11 cellular contexts compared by ENCODE assay signal in the genomic region with DNA sequence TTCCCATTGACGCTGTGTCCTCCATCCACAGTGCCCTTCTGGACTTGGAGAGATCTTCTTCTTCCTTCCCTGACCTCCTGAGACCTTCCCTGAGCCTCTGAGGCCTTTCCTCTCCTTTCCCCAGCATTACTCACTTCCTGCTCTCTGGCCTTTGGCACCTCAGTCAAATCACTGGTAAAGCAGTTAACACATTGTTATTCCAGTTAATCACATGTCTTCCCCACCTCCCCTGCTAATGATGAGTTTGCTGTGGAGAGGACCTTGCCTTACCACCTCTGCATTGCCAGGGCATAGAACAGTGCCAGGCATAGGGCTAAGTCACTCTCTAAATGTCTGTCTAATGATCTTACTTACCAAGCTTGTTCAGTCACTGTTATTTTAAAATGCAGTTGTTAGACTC.
DNase-seq lines count a peak whose midpoint lies in the region; ATAC-seq and TF ChIP-seq lines count a peak whose summit lies in the region.
"Had no signal": no experiment of that assay in that cellular context is flagged by ENCODE, and none has a peak within 500 bp of the region (broad histone marks: within the 10 kb centered on the region; RNA-seq: fewer than 3 reads in every experiment).

No MANE protein-coding gene starts in this region.

- H3K27ac ChIP-seq in neuronal stem cell (replicated peaks; ENCODE audit: low read length), result no peak overlapping the region
- H3K27ac ChIP-seq: ovary had no signal

- no peak overlapping the region for H2BK5ac ChIP-seq in neuronal stem cell (ENCODE audit: low read length)

- H3K18ac ChIP-seq in neuronal stem cell (ENCODE audit: low read length), result peak overlapping the region; percentile 72

- H3K23ac ChIP-seq in neuronal stem cell (ENCODE audit: low read depth, low read length, poor library complexity), result peak overlapping the region; percentile 40

- no peak overlapping the region for H3K4ac ChIP-seq in neuronal stem cell (ENCODE audit: low read length)

- H2BK15ac ChIP-seq in neuronal stem cell (ENCODE audit: low read length), result peak overlapping the region; percentile 45

- H3K4me3 ChIP-seq in fibroblast of the aortic adventitia (ENCODE audit: low read depth, low read length) (no peak overlapping the region), neuronal stem cell (ENCODE audit: low read length in 2 of 2) (no peak overlapping the region)
- H3K4me3 ChIP-seq: ovary had no signal

- no peaks in the 10 kb centered on the region for H3K27me3 ChIP-seq in neuronal stem cell (ENCODE audit: control insufficient read depth in 3 of 3, insufficient read depth in 3 of 3, low read depth in 1 of 3, low read length in 3 of 3)
- H3K27me3 ChIP-seq: ovary had no signal

- H2AK5ac ChIP-seq in neuronal stem cell (ENCODE audit: low read depth, low read length), result no peak overlapping the region

- H3K9ac ChIP-seq in neuronal stem cell (ENCODE audit: low read depth, low read length, poor library complexity), result no peak overlapping the region

- no peak overlapping the region for H4K91ac ChIP-seq in neuronal stem cell (ENCODE audit: low read depth, low read length, poor library complexity)

- peaks cover 0 to 6% of the 10 kb centered on the region in 2 donors for H3K4me1 ChIP-seq in neuronal stem cell (ENCODE audit: control insufficient read depth in 2 of 2, insufficient read depth in 1 of 2, low read depth in 1 of 2, low read length in 2 of 2)

- no peaks in the 10 kb centered on the region for H3K79me1 ChIP-seq in neuronal stem cell (ENCODE audit: low read depth, low read length)

- no peak overlapping the region for H3K4me2 ChIP-seq in neuronal stem cell (ENCODE audit: insufficient read depth, low read length, poor library complexity, severe bottlenecking)

- H2BK120ac ChIP-seq in neuronal stem cell (ENCODE audit: low read depth, low read length), result no peak overlapping the region

- no peak for ATAC-seq in GM18858 (IDR thresholded peaks at IDR 0.05; ENCODE audit: unreplicated experiment)

- H3K9me3 ChIP-seq in neuronal stem cell (replicated peaks in 1 of 2; ENCODE audit: control insufficient read depth in 2 of 2, insufficient read depth in 1 of 2, low read depth in 1 of 2, low read length in 2 of 2), result no peaks in the 10 kb centered on the region
- H3K9me3 ChIP-seq: ovary had no signal

- H3K36me3 ChIP-seq in neuronal stem cell (replicated peaks in 1 of 2; ENCODE audit: control insufficient read depth in 2 of 2, insufficient read depth in 2 of 2, low read length in 2 of 2), result no peaks in the 10 kb centered on the region
- H3K36me3 ChIP-seq: ovary had no signal

- TF ChIP-seq CTCF in fibroblast of the aortic adventitia (IDR thresholded peaks at IDR 0.05; ENCODE audit: insufficient read depth, low read length), result no peak

- DNase-seq in GM04503 (ENCODE audit: low read depth) (peak; percentile 28), fibroblast of the aortic adventitia (ENCODE audit: low read depth) (peak; percentile 32), neuronal stem cell (ENCODE audit: low spot score) (no peak), NCI-H2227 (lab: John Stamatoyannopoulos, UW; ENCODE audit: unreplicated experiment) (no peak), NCI-H2081 (lab: John Stamatoyannopoulos, UW) (no peak), NCI-H1436 treated with DMSO at 0.1 percent for 48 hours (lab: John Stamatoyannopoulos, UW) (no peak)
- DNase-seq: activated CD4-positive, alpha-beta memory T cell treated with anti-CD3 and anti-CD28 coated beads for 36 hours; ovary; SHP77 had no signal

- no peak overlapping the region for H3K14ac ChIP-seq in neuronal stem cell (ENCODE audit: low read length)

- H2BK12ac ChIP-seq in neuronal stem cell (ENCODE audit: low read length), result no peak overlapping the region

- no peak overlapping the region for H2AFZ ChIP-seq in neuronal stem cell (ENCODE audit: low read length)

- no peak overlapping the region for H4K8ac ChIP-seq in neuronal stem cell (ENCODE audit: low read depth, low read length)

- no CpG with 5 or more reads among the region's 1 CpG for WGBS in neuronal stem cell (ENCODE audit: extremely low coverage in 2 of 2, insufficient read length in 2 of 2, insufficient replicate concordance in 1 of 2), 2 donors

TF ChIP-seq in PFSK-1, 5 proteins besides CTCF, POLR2A, EP300 and RAD21:
- TF ChIP-seq SIN3A (IDR thresholded peaks at IDR 0.05; ENCODE audit: borderline replicate concordance, insufficient read depth, low read length), result peak; percentile 40; the same call in 1 of the 2 replicates
- TF ChIP-seq, protein P1, sequence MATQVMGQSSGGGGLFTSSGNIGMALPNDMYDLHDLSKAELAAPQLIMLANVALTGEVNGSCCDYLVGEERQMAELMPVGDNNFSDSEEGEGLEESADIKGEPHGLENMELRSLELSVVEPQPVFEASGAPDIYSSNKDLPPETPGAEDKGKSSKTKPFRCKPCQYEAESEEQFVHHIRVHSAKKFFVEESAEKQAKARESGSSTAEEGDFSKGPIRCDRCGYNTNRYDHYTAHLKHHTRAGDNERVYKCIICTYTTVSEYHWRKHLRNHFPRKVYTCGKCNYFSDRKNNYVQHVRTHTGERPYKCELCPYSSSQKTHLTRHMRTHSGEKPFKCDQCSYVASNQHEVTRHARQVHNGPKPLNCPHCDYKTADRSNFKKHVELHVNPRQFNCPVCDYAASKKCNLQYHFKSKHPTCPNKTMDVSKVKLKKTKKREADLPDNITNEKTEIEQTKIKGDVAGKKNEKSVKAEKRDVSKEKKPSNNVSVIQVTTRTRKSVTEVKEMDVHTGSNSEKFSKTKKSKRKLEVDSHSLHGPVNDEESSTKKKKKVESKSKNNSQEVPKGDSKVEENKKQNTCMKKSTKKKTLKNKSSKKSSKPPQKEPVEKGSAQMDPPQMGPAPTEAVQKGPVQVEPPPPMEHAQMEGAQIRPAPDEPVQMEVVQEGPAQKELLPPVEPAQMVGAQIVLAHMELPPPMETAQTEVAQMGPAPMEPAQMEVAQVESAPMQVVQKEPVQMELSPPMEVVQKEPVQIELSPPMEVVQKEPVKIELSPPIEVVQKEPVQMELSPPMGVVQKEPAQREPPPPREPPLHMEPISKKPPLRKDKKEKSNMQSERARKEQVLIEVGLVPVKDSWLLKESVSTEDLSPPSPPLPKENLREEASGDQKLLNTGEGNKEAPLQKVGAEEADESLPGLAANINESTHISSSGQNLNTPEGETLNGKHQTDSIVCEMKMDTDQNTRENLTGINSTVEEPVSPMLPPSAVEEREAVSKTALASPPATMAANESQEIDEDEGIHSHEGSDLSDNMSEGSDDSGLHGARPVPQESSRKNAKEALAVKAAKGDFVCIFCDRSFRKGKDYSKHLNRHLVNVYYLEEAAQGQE (IDR thresholded peaks at IDR 0.05; ENCODE audit: insufficient read depth in 1 of 2, low read depth in 2 of 2, low read length in 2 of 2), result no peak; a peak in 1 of 4 replicates
- TF ChIP-seq TAF1 (IDR thresholded peaks at IDR 0.05; ENCODE audit: borderline replicate concordance, insufficient read depth, low read length), result no peak
- TF ChIP-seq POLR2AphosphoS5 (IDR thresholded peaks at IDR 0.05; ENCODE audit: low read depth, low read length), result no peak
- TF ChIP-seq FOXP2 (optimal IDR thresholded peaks at IDR 0.05; ENCODE audit: borderline replicate concordance, extremely low read depth, extremely low read length, insufficient read depth), result no peak

Comparison
In these comparisons a context has a peak if more than half of its experiments do, and no peak if none do; other contexts are left out.
1. DNase-seq: peak in GM04503 (single experiment) and fibroblast of the aortic adventitia (single experiment); none in neuronal stem cell (single experiment), NCI-H2227 (single experiment), NCI-H2081 (0 of 2) and NCI-H1436 treated with DMSO at 0.1 percent for 48 hours (single experiment).